ENCODE assay signal across 19 cellular contexts in the genomic region with DNA sequence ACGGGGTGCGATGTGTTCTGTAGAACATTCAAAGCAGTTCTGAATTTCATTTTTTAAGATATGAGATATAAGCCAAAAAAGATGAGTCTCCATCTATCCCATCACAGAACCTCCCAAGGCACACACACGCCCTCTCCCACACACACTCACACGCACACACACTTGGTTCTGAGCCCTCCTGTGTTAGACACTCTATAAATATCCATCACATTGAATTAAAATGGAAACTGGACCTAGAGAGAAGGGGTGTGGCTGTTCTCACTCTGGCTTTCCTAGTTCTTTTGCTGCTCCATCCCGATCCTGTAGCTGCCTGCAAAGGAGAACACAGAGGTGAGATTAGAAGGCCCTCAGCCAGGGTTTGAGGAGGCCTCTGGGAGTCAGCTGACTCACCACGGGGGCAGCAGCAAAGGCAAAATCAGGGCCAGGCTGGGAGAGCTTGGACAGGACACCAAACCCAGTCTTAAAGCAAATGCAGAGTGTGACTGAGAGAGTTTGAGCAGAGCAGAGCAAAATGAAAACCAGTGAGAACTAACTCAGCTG.
DNase-seq lines count a peak whose midpoint lies in the region; ATAC-seq, FAIRE-seq and TF ChIP-seq lines count a peak whose summit lies in the region.
"Had no signal": no experiment of that assay in that cellular context is flagged by ENCODE, and none has a peak within 500 bp of the region (broad histone marks: within the 10 kb centered on the region; RNA-seq: fewer than 3 reads in every experiment).

No MANE protein-coding gene starts in this region.

- no peaks in the 10 kb centered on the region for H4K20me1 ChIP-seq in astrocyte (ENCODE audit: insufficient read depth, low read length)
- H4K20me1 ChIP-seq: BLaER1 had no signal

- peak overlapping the region in 1 of 2 donors; percentile 42 for H3K27ac ChIP-seq in right atrium auricular region
- no peak overlapping the region for H3K27ac ChIP-seq in astrocyte (ENCODE audit: low read depth, low read length)
- H3K27ac ChIP-seq: BLaER1, Peyer's patch had no signal

- H3K27me3 Mint-ChIP-seq in astrocyte (ENCODE audit: low read depth, unreplicated experiment) (peaks cover 4% of the 10 kb centered on the region), mesothelial cell of epicardium (ENCODE audit: low read depth) (peaks cover 8% of the 10 kb centered on the region), type B pancreatic cell (peaks cover 3% of the 10 kb centered on the region), immature natural killer cell (ENCODE audit: low read depth in 3 of 3) (peaks cover 3 to 5% (median 3%) of the 10 kb centered on the region in 3 donors)

- H3K36me3 Mint-ChIP-seq in astrocyte (ENCODE audit: low read depth, unreplicated experiment) (peaks cover 8% of the 10 kb centered on the region), mesothelial cell of epicardium (no peaks in the 10 kb centered on the region), type B pancreatic cell (no peaks in the 10 kb centered on the region), immature natural killer cell (no peaks in the 10 kb centered on the region)
- H3K36me3 Mint-ChIP-seq: CD4-positive, alpha-beta memory T cell had no signal

- H3K4me2 ChIP-seq in astrocyte (ENCODE audit: low read length): no peak overlapping the region
- H3K4me2 ChIP-seq: BLaER1 had no signal

- H3K27ac Mint-ChIP-seq in astrocyte (ENCODE audit: unreplicated experiment) (no peak overlapping the region), mesothelial cell of epicardium (peak overlapping the region; percentile 60), type B pancreatic cell (no peak overlapping the region), immature natural killer cell (no peak overlapping the region)
- H3K27ac Mint-ChIP-seq: CD4-positive, alpha-beta memory T cell; HFFc6 had no signal

- H3K4me1 Mint-ChIP-seq in astrocyte (ENCODE audit: low read depth, unreplicated experiment) (peaks cover 14% of the 10 kb centered on the region), mesothelial cell of epicardium (peaks cover 21% of the 10 kb centered on the region), type B pancreatic cell (ENCODE audit: unreplicated experiment) (peaks cover 48% of the 10 kb centered on the region), immature natural killer cell (no peaks in the 10 kb centered on the region)
- H3K4me1 Mint-ChIP-seq: CD4-positive, alpha-beta memory T cell had no signal

- no peak overlapping the region for H3K9ac ChIP-seq in astrocyte (ENCODE audit: low read length)
- H3K9ac ChIP-seq: BLaER1 had no signal

- no peaks in the 10 kb centered on the region for H3K9me3 Mint-ChIP-seq in astrocyte (ENCODE audit: unreplicated experiment)
- peaks cover 16% of the 10 kb centered on the region for H3K9me3 Mint-ChIP-seq in mesothelial cell of epicardium
- H3K9me3 Mint-ChIP-seq in type B pancreatic cell: no peaks in the 10 kb centered on the region
- H3K9me3 Mint-ChIP-seq in immature natural killer cell: no peaks in the 10 kb centered on the region

- H3K27me3 ChIP-seq in right atrium auricular region (no peaks in the 10 kb centered on the region), astrocyte (ENCODE audit: insufficient read depth, low read length) (no peaks in the 10 kb centered on the region)
- H3K27me3 ChIP-seq: BLaER1, Peyer's patch had no signal

- peak overlapping the region; percentile 61 for H2AFZ ChIP-seq in astrocyte (ENCODE audit: low read depth, low read length)

- DNase-seq in Right ventricle myocardium superior: no peak
- no peak for DNase-seq in right atrium auricular region (ENCODE audit: low spot score)
- DNase-seq in astrocyte (ENCODE audit: low read depth): no peak
- no peak for DNase-seq in mesothelial cell of epicardium (ENCODE audit: low spot score in 2 of 2, unreplicated experiment in 2 of 2)
- no peak for DNase-seq in type B pancreatic cell (ENCODE audit: extremely low spot score, unreplicated experiment)
- no peak for DNase-seq in mucosa of gallbladder (ENCODE audit: low spot score)
- DNase-seq in activated CD4-positive, alpha-beta T cell treated with anti-CD3 and anti-CD28 coated beads, Interleukin-2, amount 50 U/mL, for 48 hours: no peak
- DNase-seq in immature natural killer cell: no peak
- DNase-seq: Calu3; CD4-positive, alpha-beta memory T cell; H7; HFFc6; KG1; NCI-H1694; NCI-H2081 treated with DMSO at 0.1 percent for 48 hours; NCI-H226; NK-92 treated with Interleukin-12 subunit alpha and Interleukin-12 subunit beta, amount 100 ng/mL, for 24 hours; Peyer's patch had no signal

- H3K4me3 Mint-ChIP-seq in astrocyte (ENCODE audit: unreplicated experiment) (no peak overlapping the region), mesothelial cell of epicardium (no peak overlapping the region), type B pancreatic cell (peak overlapping the region; percentile 6), immature natural killer cell (no peak overlapping the region)
- H3K4me3 Mint-ChIP-seq: CD4-positive, alpha-beta memory T cell; HFFc6 had no signal

- no peak for TF ChIP-seq CTCF in right atrium auricular region (IDR thresholded peaks at IDR 0.05)
- no peak for TF ChIP-seq CTCF in astrocyte (IDR thresholded peaks at IDR 0.05; ENCODE audit: insufficient read depth, low read depth, low read length)
- no peak for TF ChIP-seq CTCF in mesothelial cell of epicardium (IDR thresholded peaks at IDR 0.05; ENCODE audit: unreplicated experiment)
- no peak for TF ChIP-seq CTCF in type B pancreatic cell (conservative IDR thresholded peaks at IDR 0.05)

- no peak for FAIRE-seq in astrocyte (lab: Jason Lieb, UNC)

- no peaks in the 10 kb centered on the region for H3K9me3 ChIP-seq in right atrium auricular region
- H3K9me3 ChIP-seq in astrocyte (ENCODE audit: insufficient read depth, low read depth, low read length): peaks cover 2% of the 10 kb centered on the region
- H3K9me3 ChIP-seq: BLaER1, Peyer's patch had no signal

- intact Hi-C loops in Right ventricle myocardium superior (cut with DNase I): no loop called here

- H3K79me2 ChIP-seq in astrocyte (ENCODE audit: insufficient read depth, low read length): no peaks in the 10 kb centered on the region

- H3K4me3 ChIP-seq in right atrium auricular region (no peak overlapping the region), astrocyte (ENCODE audit: insufficient read depth, low read depth, low read length) (no peak overlapping the region)
- H3K4me3 ChIP-seq: BLaER1, Peyer's patch had no signal

- H3K4me1 ChIP-seq in right atrium auricular region (peaks cover 0 to 29% of the 10 kb centered on the region in 2 donors), astrocyte (ENCODE audit: insufficient read depth, low read length) (peaks cover 19% of the 10 kb centered on the region)

- ATAC-seq in Right ventricle myocardium superior (ENCODE audit: poor library complexity): peak; percentile 23

- H3K36me3 ChIP-seq in right atrium auricular region (no peaks in the 10 kb centered on the region), astrocyte (ENCODE audit: insufficient read depth, low read length) (no peaks in the 10 kb centered on the region)
- H3K36me3 ChIP-seq: BLaER1, Peyer's patch had no signal
